Comparison of ENCODE assay signal across 1 cellular context in the genomic region with DNA sequence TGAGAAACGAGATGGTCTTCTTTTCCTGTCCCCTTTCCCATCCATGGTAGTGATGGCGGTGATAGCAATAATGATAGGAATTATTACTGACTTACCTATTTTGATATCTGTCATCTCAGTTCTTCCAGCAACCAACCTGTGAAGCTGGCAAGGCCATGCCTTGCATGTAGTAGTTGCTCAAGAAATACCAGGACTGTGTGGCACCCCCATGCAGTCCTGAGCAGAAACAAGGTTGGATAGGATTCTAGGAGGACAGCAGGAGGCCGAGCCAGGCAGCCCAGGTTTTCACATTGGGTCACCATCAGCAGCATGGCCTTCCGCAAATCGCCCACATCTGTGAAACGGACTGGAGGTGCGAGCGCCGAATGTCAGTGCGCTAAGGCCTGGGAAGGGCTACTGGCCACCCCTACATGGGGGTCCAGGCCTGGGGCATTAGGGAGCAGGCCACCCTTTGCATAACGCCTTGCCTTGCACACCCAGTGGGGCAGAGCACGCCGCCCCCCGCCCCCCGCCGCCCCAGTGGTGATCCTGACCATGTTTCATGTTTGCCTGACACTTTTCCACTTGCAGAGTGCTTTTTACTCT.
TF ChIP-seq lines count a peak whose summit lies in the region.

No MANE protein-coding gene starts in this region.

TF ChIP-seq in liver, 16 proteins besides CTCF, POLR2A, EP300 and RAD21 (continued from another document):
- TF ChIP-seq, protein P1, sequence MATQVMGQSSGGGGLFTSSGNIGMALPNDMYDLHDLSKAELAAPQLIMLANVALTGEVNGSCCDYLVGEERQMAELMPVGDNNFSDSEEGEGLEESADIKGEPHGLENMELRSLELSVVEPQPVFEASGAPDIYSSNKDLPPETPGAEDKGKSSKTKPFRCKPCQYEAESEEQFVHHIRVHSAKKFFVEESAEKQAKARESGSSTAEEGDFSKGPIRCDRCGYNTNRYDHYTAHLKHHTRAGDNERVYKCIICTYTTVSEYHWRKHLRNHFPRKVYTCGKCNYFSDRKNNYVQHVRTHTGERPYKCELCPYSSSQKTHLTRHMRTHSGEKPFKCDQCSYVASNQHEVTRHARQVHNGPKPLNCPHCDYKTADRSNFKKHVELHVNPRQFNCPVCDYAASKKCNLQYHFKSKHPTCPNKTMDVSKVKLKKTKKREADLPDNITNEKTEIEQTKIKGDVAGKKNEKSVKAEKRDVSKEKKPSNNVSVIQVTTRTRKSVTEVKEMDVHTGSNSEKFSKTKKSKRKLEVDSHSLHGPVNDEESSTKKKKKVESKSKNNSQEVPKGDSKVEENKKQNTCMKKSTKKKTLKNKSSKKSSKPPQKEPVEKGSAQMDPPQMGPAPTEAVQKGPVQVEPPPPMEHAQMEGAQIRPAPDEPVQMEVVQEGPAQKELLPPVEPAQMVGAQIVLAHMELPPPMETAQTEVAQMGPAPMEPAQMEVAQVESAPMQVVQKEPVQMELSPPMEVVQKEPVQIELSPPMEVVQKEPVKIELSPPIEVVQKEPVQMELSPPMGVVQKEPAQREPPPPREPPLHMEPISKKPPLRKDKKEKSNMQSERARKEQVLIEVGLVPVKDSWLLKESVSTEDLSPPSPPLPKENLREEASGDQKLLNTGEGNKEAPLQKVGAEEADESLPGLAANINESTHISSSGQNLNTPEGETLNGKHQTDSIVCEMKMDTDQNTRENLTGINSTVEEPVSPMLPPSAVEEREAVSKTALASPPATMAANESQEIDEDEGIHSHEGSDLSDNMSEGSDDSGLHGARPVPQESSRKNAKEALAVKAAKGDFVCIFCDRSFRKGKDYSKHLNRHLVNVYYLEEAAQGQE (IDR thresholded peaks at IDR 0.05): no peak
- TF ChIP-seq NR2F2 (IDR thresholded peaks at IDR 0.05) (no peak), FOXA2 (IDR thresholded peaks at IDR 0.05) (no peak), GABPA (IDR thresholded peaks at IDR 0.05 in 1 of 2, conservative IDR thresholded peaks at IDR 0.05 in 1 of 2) (no peak), RXRA (IDR thresholded peaks at IDR 0.05) (no peak), EGR1 (IDR thresholded peaks at IDR 0.05; ENCODE audit: low read depth in 2 of 2) (no peak), SP1 (IDR thresholded peaks at IDR 0.05) (no peak), HNF4G (IDR thresholded peaks at IDR 0.05) (no peak), FOXA1 (IDR thresholded peaks at IDR 0.05) (no peak)
- TF ChIP-seq, protein P2, sequence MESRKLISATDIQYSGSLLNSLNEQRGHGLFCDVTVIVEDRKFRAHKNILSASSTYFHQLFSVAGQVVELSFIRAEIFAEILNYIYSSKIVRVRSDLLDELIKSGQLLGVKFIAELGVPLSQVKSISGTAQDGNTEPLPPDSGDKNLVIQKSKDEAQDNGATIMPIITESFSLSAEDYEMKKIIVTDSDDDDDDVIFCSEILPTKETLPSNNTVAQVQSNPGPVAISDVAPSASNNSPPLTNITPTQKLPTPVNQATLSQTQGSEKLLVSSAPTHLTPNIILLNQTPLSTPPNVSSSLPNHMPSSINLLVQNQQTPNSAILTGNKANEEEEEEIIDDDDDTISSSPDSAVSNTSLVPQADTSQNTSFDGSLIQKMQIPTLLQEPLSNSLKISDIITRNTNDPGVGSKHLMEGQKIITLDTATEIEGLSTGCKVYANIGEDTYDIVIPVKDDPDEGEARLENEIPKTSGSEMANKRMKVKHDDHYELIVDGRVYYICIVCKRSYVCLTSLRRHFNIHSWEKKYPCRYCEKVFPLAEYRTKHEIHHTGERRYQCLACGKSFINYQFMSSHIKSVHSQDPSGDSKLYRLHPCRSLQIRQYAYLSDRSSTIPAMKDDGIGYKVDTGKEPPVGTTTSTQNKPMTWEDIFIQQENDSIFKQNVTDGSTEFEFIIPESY (IDR thresholded peaks at IDR 0.05): no peak
